Comparison of ENCODE assay signal across 8 cellular contexts in the genomic region with DNA sequence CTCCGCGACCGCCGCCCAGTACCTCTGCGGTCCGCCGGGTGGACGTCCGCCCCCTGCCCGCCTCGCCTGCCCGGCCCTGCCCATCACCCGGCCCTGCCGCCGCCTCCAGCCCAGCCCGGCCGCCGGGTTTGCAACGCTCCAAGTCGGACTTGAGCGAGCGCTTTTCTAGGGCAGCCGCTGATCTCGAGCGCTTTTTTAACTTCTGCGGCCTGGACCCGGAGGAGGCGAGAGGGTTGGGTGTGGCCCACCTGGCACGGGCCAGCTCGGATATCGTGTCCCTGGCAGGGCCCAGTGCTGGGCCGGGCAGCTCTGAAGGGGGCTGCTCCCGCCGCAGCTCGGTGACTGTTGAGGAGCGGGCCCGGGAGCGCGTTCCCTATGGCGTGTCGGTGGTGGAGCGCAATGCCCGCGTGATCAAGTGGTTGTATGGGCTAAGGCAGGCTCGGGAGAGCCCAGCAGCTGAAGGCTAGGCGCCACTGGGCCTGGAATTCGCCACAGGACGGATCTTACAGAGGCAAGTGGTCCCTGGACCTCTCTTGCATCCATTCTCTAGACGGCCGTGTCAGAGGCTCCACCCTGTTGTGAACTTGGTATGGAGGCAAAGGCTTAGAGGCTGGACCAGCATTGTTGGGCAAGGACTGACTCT. TPM values are rescaled to one million over a fixed set of nuclear protein-coding genes. Genes with fewer than 3 reads are reported as not detected.
A peak's percentile ranks its signal among the peaks of the same experiment; 100 is the strongest.
DNase-seq lines count a peak whose midpoint lies in the region; FAIRE-seq and TF ChIP-seq lines count a peak whose summit lies in the region.

No MANE protein-coding gene starts in this region.

- H3K27ac ChIP-seq in kidney (ENCODE audit: low read depth in 2 of 2, low read length in 2 of 2) (no peak overlapping the region), testis (no peak overlapping the region)

- H3K36me3 ChIP-seq in kidney (ENCODE audit: control insufficient read depth in 1 of 2, insufficient read depth in 2 of 2, low read length in 2 of 2) (no peaks in the 10 kb centered on the region), testis (ENCODE audit: low read depth, missing control alignments) (no peaks in the 10 kb centered on the region)

- no peaks in the 10 kb centered on the region for H3K9me3 ChIP-seq in kidney (ENCODE audit: control insufficient read depth in 1 of 2, low read length in 2 of 2)
- H3K9me3 ChIP-seq in testis = no peaks in the 10 kb centered on the region

- intact Hi-C loops in kidney (cut with DNase I) = no loop called here
- intact Hi-C loops in testis (cut with DNase I; ENCODE audit: low total_unique reads) = no loop called here

- H3K4me3 ChIP-seq in kidney (ENCODE audit: low read length in 2 of 2) (peak overlapping the region in 1 of 2 donors; percentile 37), testis (peak overlapping the region; percentile 29 to 53)

- DNase-seq in activated T-cell treated with anti-CD3 and anti-CD28 coated beads, Interleukin-2, amount 50 U/mL, for 1 hour = peak; percentile 38
- DNase-seq in activated T-cell treated with anti-CD3 and anti-CD28 coated beads for 4 hours (no peak), kidney (peak; percentile 81), testis (no peak), middle frontal gyrus (ENCODE audit: extremely low spot score, low spot score) (no peak), NCI-H2227 (lab: John Stamatoyannopoulos, UW; ENCODE audit: unreplicated experiment) (no peak)
- peak; percentile 20 for DNase-seq in activated naive CD4-positive, alpha-beta T cell treated with anti-CD3 and anti-CD28 coated beads, Interleukin-2, amount 50 U/mL, for 16 hours
- no peak for DNase-seq in stimulated activated CD4-positive, alpha-beta T cell treated with anti-CD3 and anti-CD28 coated beads, Interleukin-15, amount 100 ng/mL, for 24 hours

- H3K9ac ChIP-seq in kidney (ENCODE audit: low read length in 2 of 2) = no peak overlapping the region

- no peak for FAIRE-seq in kidney (lab: Jason Lieb, UNC)

- no peak for TF ChIP-seq CTCF in kidney (IDR thresholded peaks at IDR 0.05; ENCODE audit: borderline replicate concordance, extremely low read depth, insufficient read depth)
- TF ChIP-seq CTCF in testis (IDR thresholded peaks at IDR 0.05) = no peak

- H3K4me1 ChIP-seq in kidney (ENCODE audit: control insufficient read depth in 1 of 2, insufficient read depth in 1 of 2, low read depth in 1 of 2, low read length in 2 of 2) (peaks cover 6 to 12% of the 10 kb centered on the region in 2 donors), testis (no peaks in the 10 kb centered on the region)

- no peak for TF ChIP-seq POLR2A in testis (IDR thresholded peaks at IDR 0.05)

- no peaks in the 10 kb centered on the region for H3K27me3 ChIP-seq in testis

- 64 to 72% methylated on average over 6 to 50 of the region's 50 CpGs for whole genome bisulfite sequencing in testis, 2 donors

RNA-seq across cellular contexts. Expression of gene FAM110A, which starts 11.8 kb away (rescaled TPM):
- 10.2 TPM for total RNA-seq in kidney
- 12.6 TPM for polyA plus RNA-seq in kidney (ENCODE audit: insufficient read depth, low read depth, low replicate concordance)
- 1 to 10 TPM; 5.1 to 7.7 TPM for total RNA-seq in testis
- polyA plus RNA-seq in testis (ENCODE audit: insufficient read depth, low read depth, low replicate concordance) = 5.5 TPM

Comparison
In these comparisons a context has a peak if more than half of its experiments do, and no peak if none do; other contexts are left out.
1. DNase-seq: peak in activated T-cell treated with anti-CD3 and anti-CD28 coated beads, Interleukin-2, amount 50 U/mL, for 1 hour (single experiment), activated naive CD4-positive, alpha-beta T cell treated with anti-CD3 and anti-CD28 coated beads, Interleukin-2, amount 50 U/mL, for 16 hours (single experiment) and kidney (single experiment); none in activated T-cell treated with anti-CD3 and anti-CD28 coated beads for 4 hours (single experiment), testis (single experiment), middle frontal gyrus (single experiment), stimulated activated CD4-positive, alpha-beta T cell treated with anti-CD3 and anti-CD28 coated beads, Interleukin-15, amount 100 ng/mL, for 24 hours (single experiment) and NCI-H2227 (single experiment).